Comparison of ENCODE assay signal across 8 cellular contexts in the genomic region with DNA sequence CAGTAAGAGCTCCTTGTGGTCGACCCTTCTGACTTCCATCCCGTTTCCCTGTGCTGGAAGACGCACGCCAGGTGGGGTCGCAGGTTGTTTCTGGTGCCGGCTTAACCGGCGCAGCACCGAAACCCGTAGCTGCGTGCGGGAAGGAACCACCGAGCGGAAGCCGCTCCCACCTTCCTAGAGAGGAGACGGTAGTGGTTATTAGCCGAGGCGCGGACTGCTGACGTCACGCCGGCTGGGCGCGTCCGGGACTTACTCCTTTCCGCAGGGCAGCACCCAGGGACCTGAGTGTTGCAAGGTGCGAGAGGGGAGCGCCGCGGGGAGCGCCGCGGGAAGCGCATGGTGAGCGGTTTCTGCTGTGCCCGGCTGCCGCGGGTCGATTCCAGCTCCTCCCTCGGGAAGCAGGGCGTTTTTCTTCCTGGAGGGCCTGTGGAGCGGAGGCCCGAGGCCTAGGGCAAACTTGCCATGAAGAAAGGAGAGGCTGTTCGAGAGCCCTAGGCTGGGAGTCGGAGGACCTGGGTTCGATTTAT. TPM values are rescaled to one million over a fixed set of nuclear protein-coding genes. Genes with fewer than 3 reads are reported as not detected.
A peak's percentile ranks its signal among the peaks of the same experiment; 100 is the strongest.
DNase-seq lines count a peak whose midpoint lies in the region; ATAC-seq and TF ChIP-seq lines count a peak whose summit lies in the region.

A gene (plus strand): TSS at position 252 of the 527 bp plus-strand sequence. CDS start 4,787 bp downstream, outside the sequence.

- H3K4me3 ChIP-seq in MG63 (peak within 1 kb of the TSS; percentile 49), astrocyte of the cerebellum (ENCODE audit: low read depth, low read length) (peak within 1 kb of the TSS; percentile 62), hepatocyte (peak within 1 kb of the TSS; percentile 53), urinary bladder (ENCODE audit: low read depth, low read length) (peak within 1 kb of the TSS; percentile 76)

- 18% methylated on average over 46 of the region's 46 CpGs for WGBS in hepatocyte (ENCODE audit: low lambda C conversion rate, missing lambda C conversion rate)
- under 1% methylated on average over 46 of the region's 46 CpGs for WGBS in urinary bladder

- in situ Hi-C loops in astrocyte of the cerebellum (cut with HindIII; ENCODE audit: low sequenced_read_pairs): no loop called here

- no peaks in the 10 kb centered on the region for H3K4me1 ChIP-seq in hepatocyte (ENCODE audit: insufficient read depth)
- no peaks in the 10 kb centered on the region for H3K4me1 ChIP-seq in urinary bladder (ENCODE audit: insufficient read depth)

- peak within 1 kb of the TSS; percentile 81 for H3K4me2 ChIP-seq in hepatocyte

- H3K9me3 ChIP-seq in MG63 (peaks cover 7% of the 10 kb centered on the region; the same call in 1 of the 2 replicates), hepatocyte (ENCODE audit: low read depth) (peaks cover 25% of the 10 kb centered on the region)

- no peaks in the 10 kb centered on the region for H3K79me2 ChIP-seq in hepatocyte

- TF ChIP-seq CTCF in astrocyte of the cerebellum (IDR thresholded peaks at IDR 0.05; ENCODE audit: low read depth, low read length, missing control alignments) (no peak), hepatocyte (IDR thresholded peaks at IDR 0.05; ENCODE audit: poor library complexity) (no peak)

- H3K9me2 ChIP-seq in hepatocyte (replicated peaks; ENCODE audit: insufficient read depth): no peaks in the 10 kb centered on the region

- ATAC-seq in GM21447 (IDR thresholded peaks at IDR 0.05; ENCODE audit: unreplicated experiment): peak; percentile 81

- peak within 1 kb of the TSS; percentile 97 for H2AFZ ChIP-seq in hepatocyte

- H3K27me3 ChIP-seq in MG63 (no peaks in the 10 kb centered on the region), hepatocyte (no peaks in the 10 kb centered on the region)

- H3K27ac ChIP-seq in hepatocyte (peak within 1 kb of the TSS; percentile 57), urinary bladder (ENCODE audit: low read depth) (no peak within 1 kb of the TSS)

- peak; percentile 63 for DNase-seq in COLO668 (lab: John Stamatoyannopoulos, UW; ENCODE audit: unreplicated experiment)
- peak; percentile 85 for DNase-seq in MG63
- DNase-seq in T-helper 2 cell: peak; percentile 36 to 87 (median 72)
- DNase-seq in astrocyte of the cerebellum (ENCODE audit: low read depth): peak; percentile 74
- DNase-seq in hepatocyte (ENCODE audit: low spot score): peak; percentile 94
- DNase-seq in putamen (ENCODE audit: low spot score): peak; percentile 85

- no peaks in the 10 kb centered on the region for H4K20me1 ChIP-seq in hepatocyte (ENCODE audit: insufficient read depth, poor library complexity, severe bottlenecking)

- H3K36me3 ChIP-seq in MG63 (no peaks in the 10 kb centered on the region), hepatocyte (replicated peaks; ENCODE audit: insufficient read depth, low read depth) (no peaks in the 10 kb centered on the region), urinary bladder (ENCODE audit: insufficient read depth) (peaks cover 10% of the 10 kb centered on the region)

RNA-seq across cellular contexts. Expression of the gene that starts here (rescaled TPM):
- 0.79 and 1.2 TPM in 2 replicates for total RNA-seq in MG63 (2014; rRNA removed; shearing (Covaris generic); ENCODE audit: low replicate concordance)
- total RNA-seq in hepatocyte: 2.6 and 7.3 TPM in 2 replicates
- 1.6 and 4.8 TPM in 2 replicates for polyA plus RNA-seq in hepatocyte
- 14.3 TPM for total RNA-seq in urinary bladder
- 4.1 TPM for polyA plus RNA-seq in urinary bladder
